In the genomic region with DNA sequence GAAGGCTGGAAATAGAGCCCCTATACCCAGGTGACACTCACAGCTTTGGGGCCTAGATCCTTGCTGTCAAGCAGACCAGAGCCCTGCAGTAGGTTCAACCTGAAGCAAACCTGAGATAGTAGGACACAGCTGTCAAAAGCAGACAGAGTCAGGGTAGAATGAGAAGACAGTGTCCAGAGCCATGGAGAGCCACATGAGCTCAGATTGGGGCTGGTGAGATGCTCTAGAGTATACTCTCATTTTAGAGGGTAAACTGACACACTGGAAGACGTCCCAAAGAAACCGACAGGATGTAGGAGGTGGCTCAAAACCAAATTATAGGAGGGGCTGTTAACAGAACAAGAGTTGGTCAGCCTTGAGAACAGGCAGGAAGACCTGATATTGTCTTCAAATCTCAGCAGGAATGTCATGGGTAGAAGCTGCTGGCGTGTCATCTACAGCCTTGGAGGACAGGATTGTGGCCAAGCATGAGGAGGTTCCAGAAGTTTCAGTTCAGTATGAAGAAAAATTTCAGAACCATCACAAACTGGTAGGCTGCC, we compare ENCODE assay signal across 11 cellular contexts. TPM values are rescaled to one million over a fixed set of nuclear protein-coding genes. Genes with fewer than 3 reads are reported as not detected.
DNase-seq lines count a peak whose midpoint lies in the region; ATAC-seq and TF ChIP-seq lines count a peak whose summit lies in the region.
"Had no signal": no experiment of that assay in that cellular context is flagged by ENCODE, and none has a peak within 500 bp of the region (broad histone marks: within the 10 kb centered on the region; RNA-seq: fewer than 3 reads in every experiment).

No MANE protein-coding gene starts in this region.

- peaks cover 4% of the 10 kb centered on the region for H3K27me3 Mint-ChIP-seq in Calu3 (ENCODE audit: unreplicated experiment)

- 61 to 68% methylated on average over 3 of the region's 3 CpGs for WGBS in heart right ventricle, 2 donors

- peak; percentile 74 for TF ChIP-seq POLR2A in Raji (IDR thresholded peaks at IDR 0.05; ENCODE audit: insufficient read depth, low read depth, low read length)

- H3K9me3 Mint-ChIP-seq in Calu3 (ENCODE audit: low read depth, unreplicated experiment): no peaks in the 10 kb centered on the region
- H3K9me3 Mint-ChIP-seq: neural crest cell had no signal

- H3K36me3 ChIP-seq in heart right ventricle (peaks cover 0 to 15% (median 0%) of the 10 kb centered on the region in 9 donors), lower lobe of right lung (peaks cover 6% of the 10 kb centered on the region), upper lobe of right lung (no peaks in the 10 kb centered on the region)
- H3K36me3 ChIP-seq: brain microvascular endothelial cell had no signal

- H3K27me3 ChIP-seq in heart right ventricle: no peaks in the 10 kb centered on the region
- no peaks in the 10 kb centered on the region for H3K27me3 ChIP-seq in lower lobe of right lung (ENCODE audit: low read depth)
- no peaks in the 10 kb centered on the region for H3K27me3 ChIP-seq in upper lobe of right lung
- H3K27me3 ChIP-seq: brain microvascular endothelial cell had no signal

- BruUV-seq in Calu3 (replicated peaks; lab: Mats Ljungman, UMichigan): no TSS peak

- TF ChIP-seq CTCF in heart right ventricle (IDR thresholded peaks at IDR 0.05) (no peak), lower lobe of right lung (IDR thresholded peaks at IDR 0.05) (no peak), upper lobe of right lung (IDR thresholded peaks at IDR 0.05) (no peak), Calu3 (IDR thresholded peaks at IDR 0.05; ENCODE audit: unreplicated experiment) (no peak)

- CTCF ChIA-PET in Calu3 (lab: Charles Lee): interaction anchor here (0.6 to 1.2 kb wide), 4 partner anchors 10 to 725 kb away, joined by 3 to 7 read pairs (median 4); partner anchors contain the start of gene CCDC69

- H3K4me3 ChIP-seq in heart right ventricle (peak overlapping the region in 1 of 10 donors; percentile 32), lower lobe of right lung (no peak overlapping the region), upper lobe of right lung (no peak overlapping the region)

- no peaks in the 10 kb centered on the region for H3K4me1 Mint-ChIP-seq in Calu3 (ENCODE audit: low read depth, unreplicated experiment)
- H3K4me1 Mint-ChIP-seq: neural crest cell had no signal

- H3K4me3 Mint-ChIP-seq in Calu3 (ENCODE audit: low read depth, unreplicated experiment): no peak overlapping the region
- H3K4me3 Mint-ChIP-seq: neural crest cell had no signal

- ATAC-seq in heart right ventricle (no peak), left cardiac atrium (no peak), lower lobe of right lung (no peak), upper lobe of right lung (no peak), HG03520 (IDR thresholded peaks at IDR 0.05; ENCODE audit: unreplicated experiment) (no peak)

- intact Hi-C loops in heart right ventricle (cut with DNase I): no loop called here
- intact Hi-C loops in left cardiac atrium (cut with DNase I): no loop called here
- intact Hi-C loops in lower lobe of right lung (cut with DNase I): no loop called here
- intact Hi-C loops in upper lobe of right lung (cut with DNase I): no loop called here
- intact Hi-C loops in Calu3 (cut with micrococcal nuclease; ENCODE audit: unreplicated experiment): no loop called here

- no peak for DNase-seq in heart right ventricle
- DNase-seq in left cardiac atrium: no peak
- DNase-seq in lower lobe of right lung: no peak
- DNase-seq in upper lobe of right lung: no peak
- no peak for DNase-seq in Calu3
- no peak for DNase-seq in kidney tubule cell (ENCODE audit: low spot score)
- DNase-seq: brain microvascular endothelial cell, NCI-H748 treated with DMSO at 0.1 percent for 48 hours had no signal

- no peaks in the 10 kb centered on the region for H3K9me3 ChIP-seq in heart right ventricle
- no peaks in the 10 kb centered on the region for H3K9me3 ChIP-seq in lower lobe of right lung
- H3K9me3 ChIP-seq in upper lobe of right lung: no peaks in the 10 kb centered on the region

- H3K27ac ChIP-seq in heart right ventricle (peak overlapping the region in 9 of 10 donors; percentile 74 to 92 (median 87)), lower lobe of right lung (peak overlapping the region; percentile 76), upper lobe of right lung (peak overlapping the region; percentile 89)
- H3K27ac ChIP-seq: brain microvascular endothelial cell had no signal

- H3K36me3 Mint-ChIP-seq in Calu3 (ENCODE audit: insufficient read depth, unreplicated experiment): no peaks in the 10 kb centered on the region

- no peak overlapping the region for H3K27ac Mint-ChIP-seq in Calu3 (ENCODE audit: unreplicated experiment)

- H3K4me1 ChIP-seq in heart right ventricle (peaks cover 30 to 100% (median 84%) of the 10 kb centered on the region in 9 donors), lower lobe of right lung (peaks cover 89% of the 10 kb centered on the region), upper lobe of right lung (peaks cover 83% of the 10 kb centered on the region)

RNA-seq across cellular contexts. Expression of gene CCDC69, which starts 11.5 kb away (rescaled TPM):
- total RNA-seq in heart right ventricle (100 to 1,000 TPM in 7 of 10 donors, 10 to 100 TPM in 3; 74.9 to 172 (median 104) TPM), left cardiac atrium (100 to 1,000 TPM; 148 to 161 TPM), lower lobe of right lung (79.0 TPM), upper lobe of right lung (81.9 TPM), Calu3 (2022) (0.69 and 1.0 TPM in 2 replicates)
- polyA plus RNA-seq in heart right ventricle: 100 to 1,000 TPM in 1 of 2 donors, 10 to 100 TPM in 1; 50.8 to 191 TPM

RNA-seq across cellular contexts. Expression of gene GM2A, which starts 40.6 kb away (rescaled TPM):
- total RNA-seq in heart right ventricle: 10 to 100 TPM; 30.5 to 47.1 (median 36.5) TPM
- 10 to 100 TPM; 18.1 to 19.9 TPM for polyA plus RNA-seq in heart right ventricle
- total RNA-seq in left cardiac atrium: 10 to 100 TPM; 29.9 to 33.1 TPM
- total RNA-seq in lower lobe of right lung: 129 TPM
- 104 TPM for total RNA-seq in upper lobe of right lung
- 21.1 and 22.4 TPM in 2 replicates for total RNA-seq in Calu3 (2022)

RNA-seq across cellular contexts. Expression of gene ANXA6, which starts 54.9 kb away (rescaled TPM):
- total RNA-seq in heart right ventricle: 100 to 1,000 TPM; 182 to 275 (median 219) TPM
- 100 to 1,000 TPM; 137 to 162 TPM for polyA plus RNA-seq in heart right ventricle
- total RNA-seq in left cardiac atrium: 100 to 1,000 TPM; 218 to 220 TPM
- total RNA-seq in lower lobe of right lung: 120 TPM
- 143 TPM for total RNA-seq in upper lobe of right lung
- 12.5 and 16.4 TPM in 2 replicates for total RNA-seq in Calu3 (2022)

Comparison
In these comparisons a context has a peak if more than half of its experiments do, and no peak if none do; other contexts are left out.
1. RNA of gene CCDC69, which starts 11.5 kb away (total RNA-seq): 148 to 161 TPM in left cardiac atrium, 74.9 to 172 TPM in heart right ventricle, 81.9 TPM in upper lobe of right lung (single experiment) and 79.0 TPM in lower lobe of right lung (single experiment); 0.69 to 1.0 TPM in Calu3; every median in the first group is over 10 times any median in the second.
2. Peak in every context shown above with its lines, with median percentiles within 50 percentile points of each other: H3K27ac ChIP-seq.